Comparison of ENCODE assay signal across 8 cellular contexts in genomic region chr1:25904942-25905679, GRCh38. TPM values are rescaled to one million over a fixed set of nuclear protein-coding genes. Genes with fewer than 3 reads are reported as not detected.
A peak's percentile ranks its signal among the peaks of the same experiment; 100 is the strongest.
DNase-seq lines count a peak whose midpoint lies in the region; ATAC-seq and TF ChIP-seq lines count a peak whose summit lies in the region.

No MANE protein-coding gene starts in this region.

- no peaks in the 10 kb centered on the region for H3K27me3 ChIP-seq in gastroesophageal sphincter
- peaks cover 28% of the 10 kb centered on the region for H3K27me3 ChIP-seq in neutrophil

- H3K4me3 ChIP-seq in HFF-Myc (replicated peaks; ENCODE audit: low read depth, low read length) (peak overlapping the region; percentile 68), NB4 (ENCODE audit: low read depth, low read length) (peak overlapping the region; percentile 80), gastroesophageal sphincter (peak overlapping the region; percentile 53 to 69), neutrophil (ENCODE audit: low read depth in 1 of 2, low read length in 1 of 2) (peak overlapping the region; percentile 65 to 83)

- TF ChIP-seq POLR2A in NB4 (IDR thresholded peaks at IDR 0.05; ENCODE audit: extremely low read depth, insufficient read length), result no peak
- no peak for TF ChIP-seq POLR2A in gastroesophageal sphincter (IDR thresholded peaks at IDR 0.05)

- H3K36me3 ChIP-seq in ES-I3 (ENCODE audit: insufficient read depth, low read length) (peaks cover 14% of the 10 kb centered on the region), gastroesophageal sphincter (peaks cover 0 to 21% of the 10 kb centered on the region in 2 donors), neutrophil (no peaks in the 10 kb centered on the region)

- H3K36me3 Mint-ChIP-seq in activated naive CD4-positive, alpha-beta T cell treated with anti-CD3 and anti-CD28 coated beads for 36 hours (ENCODE audit: low read depth), result peaks cover 44% of the 10 kb centered on the region

- peak; percentile 93 for ATAC-seq in gastroesophageal sphincter

- DNase-seq in HFF-Myc (ENCODE audit: extremely low read depth, low read depth), result no peak
- peak; percentile 95 for DNase-seq in NB4 (ENCODE audit: low read depth)
- peak; percentile 88 for DNase-seq in SK-MEL-5 (ENCODE audit: low read depth, low spot score)
- peak; percentile 98 for DNase-seq in activated naive CD4-positive, alpha-beta T cell treated with anti-CD3 and anti-CD28 coated beads for 36 hours
- DNase-seq in substantia nigra (lab: John Stamatoyannopoulos, UW), result peak in 48 of 49 donors; percentile 73 to 99 (median 94)

- in situ Hi-C loops in SK-MEL-5 (cut with HindIII; ENCODE audit: low pct_unique_long_range_greater_than_20kb, low sequenced_read_pairs), result no loop called here

- CTCF ChIA-PET in activated naive CD4-positive, alpha-beta T cell treated with anti-CD3 and anti-CD28 coated beads for 36 hours (lab: Charles Lee), result interaction anchor here (0.6 to 2.9 kb wide), 7 partner anchors 9 to 683 kb away, joined by 3 to 19 read pairs (median 3); partner anchors contain the start of gene PAFAH2

- 1 to 2% methylated on average over 8 to 15 of the region's 34 CpGs for WGBS in gastroesophageal sphincter (ENCODE audit: low coverage in 1 of 2), 2 donors

- peak overlapping the region; percentile 88 for H3K27ac Mint-ChIP-seq in activated naive CD4-positive, alpha-beta T cell treated with anti-CD3 and anti-CD28 coated beads for 36 hours

- peak overlapping the region; percentile 94 for H3K4me3 Mint-ChIP-seq in activated naive CD4-positive, alpha-beta T cell treated with anti-CD3 and anti-CD28 coated beads for 36 hours

- no peaks in the 10 kb centered on the region for H3K27me3 Mint-ChIP-seq in activated naive CD4-positive, alpha-beta T cell treated with anti-CD3 and anti-CD28 coated beads for 36 hours (ENCODE audit: low read depth)

- peaks cover 6% of the 10 kb centered on the region for H3K4me1 ChIP-seq in ES-I3 (ENCODE audit: insufficient read depth, low read length)
- peaks cover 0 to 36% (median 9%) of the 10 kb centered on the region in 3 donors for H3K4me1 ChIP-seq in gastroesophageal sphincter
- H3K4me1 ChIP-seq in neutrophil (ENCODE audit: control insufficient read depth in 1 of 2, insufficient read depth in 1 of 2, low read depth in 1 of 2, low read length in 1 of 2), result peaks cover 21 to 25% of the 10 kb centered on the region in 2 experiments

- intact Hi-C loops in activated naive CD4-positive, alpha-beta T cell treated with anti-CD3 and anti-CD28 coated beads for 36 hours (cut with micrococcal nuclease), result loop anchor here (1.0 to 5.0 kb wide), 4 partner anchors 30 to 567 kb away; partner anchors contain the start of genes HMGN2, PAFAH2 and PAQR7

- no peak for TF ChIP-seq EP300 in gastroesophageal sphincter (IDR thresholded peaks at IDR 0.05)

- no peak for TF ChIP-seq CTCF in HFF-Myc (IDR thresholded peaks at IDR 0.05; ENCODE audit: low read depth, low read length, missing control alignments)
- no peak for TF ChIP-seq CTCF in NB4 (IDR thresholded peaks at IDR 0.05; ENCODE audit: low read depth, low read length)
- no peak for TF ChIP-seq CTCF in gastroesophageal sphincter (IDR thresholded peaks at IDR 0.05)
- no peak for TF ChIP-seq CTCF in neutrophil (IDR thresholded peaks at IDR 0.05)

- peak overlapping the region in 3 of 4 donors; percentile 79 to 82 (median 82) for H3K27ac ChIP-seq in gastroesophageal sphincter
- H3K27ac ChIP-seq in neutrophil, result peak overlapping the region; percentile 57
- H3K27ac ChIP-seq in substantia nigra (ENCODE audit: low read depth, low read length, poor library complexity, severe bottlenecking), result peak overlapping the region; percentile 96

- H3K9me3 ChIP-seq in ES-I3 (ENCODE audit: control insufficient read depth, insufficient read depth, low read length) (no peaks in the 10 kb centered on the region), gastroesophageal sphincter (no peaks in the 10 kb centered on the region), neutrophil (no peaks in the 10 kb centered on the region)

- H3K4me1 Mint-ChIP-seq in activated naive CD4-positive, alpha-beta T cell treated with anti-CD3 and anti-CD28 coated beads for 36 hours (ENCODE audit: low read depth), result peaks cover 30% of the 10 kb centered on the region

- no peaks in the 10 kb centered on the region for H3K9me3 Mint-ChIP-seq in activated naive CD4-positive, alpha-beta T cell treated with anti-CD3 and anti-CD28 coated beads for 36 hours

- peak overlapping the region; percentile 91 for H3K9ac ChIP-seq in ES-I3 (ENCODE audit: low read depth, low read length)

RNA-seq across cellular contexts. Expression of gene STMN1, which starts 1.1 kb away (rescaled TPM):
- total RNA-seq in SK-MEL-5 (2014; rRNA removed; shearing (Covaris generic)), result 99.5 and 125 TPM in 2 replicates
- polyA plus RNA-seq in SK-MEL-5 (2015; cell fraction: cytosol; rRNA removed), result 146 and 173 TPM in 2 replicates
- polyA plus RNA-seq in SK-MEL-5 (2015; cell fraction: nucleus; rRNA removed), result 100 and 104 TPM in 2 replicates
- 100 to 1,000 TPM; 708 to 746 TPM for total RNA-seq in activated naive CD4-positive, alpha-beta T cell treated with anti-CD3 and anti-CD28 coated beads for 36 hours
- total RNA-seq in gastroesophageal sphincter, result 10 to 100 TPM; 12.2 to 30.0 (median 14.6) TPM

RNA-seq across cellular contexts. Expression of gene PAQR7, which starts 29.6 kb away (rescaled TPM):
- total RNA-seq in SK-MEL-5 (2014; rRNA removed; shearing (Covaris generic)), result 4.2 TPM in 2 replicates
- polyA plus RNA-seq in SK-MEL-5 (2015; cell fraction: cytosol; rRNA removed), result 5.8 and 6.0 TPM in 2 replicates
- polyA plus RNA-seq in SK-MEL-5 (2015; cell fraction: nucleus; rRNA removed), result 4.1 and 4.3 TPM in 2 replicates
- 1 to 10 TPM; 2.8 to 3.1 TPM for total RNA-seq in activated naive CD4-positive, alpha-beta T cell treated with anti-CD3 and anti-CD28 coated beads for 36 hours
- 10 to 100 TPM in 1 of 4 donors, 1 to 10 TPM in 3; 6.5 to 13.7 (median 7.8) TPM for total RNA-seq in gastroesophageal sphincter

RNA-seq across cellular contexts. Expression of gene AUNIP, which starts 45.9 kb away (rescaled TPM):
- total RNA-seq in SK-MEL-5 (2014; rRNA removed; shearing (Covaris generic)), result 6.6 and 7.0 TPM in 2 replicates
- polyA plus RNA-seq in SK-MEL-5 (2015; cell fraction: cytosol; rRNA removed), result 6.2 and 7.9 TPM in 2 replicates
- polyA plus RNA-seq in SK-MEL-5 (2015; cell fraction: nucleus; rRNA removed), result 5.2 and 5.8 TPM in 2 replicates
- total RNA-seq in activated naive CD4-positive, alpha-beta T cell treated with anti-CD3 and anti-CD28 coated beads for 36 hours, result 1 to 10 TPM; 8.4 to 9.1 TPM
- total RNA-seq in gastroesophageal sphincter, result 1 to 10 TPM in 1 of 4 donors, under 1 TPM in 1, not detected in 2; 0.52 to 1.1 TPM
